ENCODE assay signal across 9 cellular contexts in genomic region chr1:165851034-165851658, GRCh38. TPM values are rescaled to one million over a fixed set of nuclear protein-coding genes. Genes with fewer than 3 reads are reported as not detected.
DNase-seq lines count a peak whose midpoint lies in the region; ATAC-seq and TF ChIP-seq lines count a peak whose summit lies in the region.
"Had no signal": no experiment of that assay in that cellular context is flagged by ENCODE, and none has a peak within 500 bp of the region (broad histone marks: within the 10 kb centered on the region; RNA-seq: fewer than 3 reads in every experiment).

No MANE protein-coding gene starts in this region.

- ATAC-seq in GM19452 (IDR thresholded peaks at IDR 0.05; ENCODE audit: unreplicated experiment) = peak; percentile 69
- peak; percentile 51 for ATAC-seq in HG03520 (IDR thresholded peaks at IDR 0.05; ENCODE audit: unreplicated experiment)

- peaks cover 0 to 73% (median 23%) of the 10 kb centered on the region in 11 experiments; a peak in 16 of 22 replicates for H4K20me1 ChIP-seq in BLaER1 treated with 17β-estradiol and CSF1 and Interleukin-3, amounts not matched to agents 10 nM and 100 nM

- TF ChIP-seq CTCF in WERI-Rb-1 (IDR thresholded peaks at IDR 0.05; ENCODE audit: low read depth, low read length) (no peak), right atrium auricular region (IDR thresholded peaks at IDR 0.05) (no peak)

- peak overlapping the region in 8 of 10 experiments; percentile 21 to 58 (median 35); a peak in 11 of 20 replicates for H3K4me3 ChIP-seq in BLaER1 treated with 17β-estradiol and CSF1 and Interleukin-3, amounts not matched to agents 10 nM and 100 nM
- no peak overlapping the region for H3K4me3 ChIP-seq in WERI-Rb-1 (ENCODE audit: low read depth, low read length)
- no peak overlapping the region for H3K4me3 ChIP-seq in skeletal muscle satellite cell (ENCODE audit: low read length)
- H3K4me3 ChIP-seq in right atrium auricular region = no peak overlapping the region
- H3K4me3 ChIP-seq: breast epithelium had no signal

- peaks cover 0 to 10% (median 5%) of the 10 kb centered on the region in 11 experiments; a peak in 7 of 22 replicates for H3K36me3 ChIP-seq in BLaER1 treated with 17β-estradiol and CSF1 and Interleukin-3, amounts not matched to agents 10 nM and 100 nM
- H3K36me3 ChIP-seq in WERI-Rb-1 (no peaks in the 10 kb centered on the region), skeletal muscle satellite cell (ENCODE audit: insufficient read depth, low read length) (no peaks in the 10 kb centered on the region), right atrium auricular region (no peaks in the 10 kb centered on the region)
- H3K36me3 ChIP-seq: breast epithelium had no signal

- H3K9me3 ChIP-seq in BLaER1 treated with 17β-estradiol and CSF1 and Interleukin-3, amounts not matched to agents 10 nM and 100 nM (replicated peaks in 1 of 11) = peaks cover 0 to 7% (median 0%) of the 10 kb centered on the region in 11 experiments; a peak in 4 of 22 replicates
- no peaks in the 10 kb centered on the region for H3K9me3 ChIP-seq in WERI-Rb-1 (ENCODE audit: severe bottlenecking)
- no peaks in the 10 kb centered on the region for H3K9me3 ChIP-seq in skeletal muscle satellite cell (replicated peaks; ENCODE audit: low read length)
- no peaks in the 10 kb centered on the region for H3K9me3 ChIP-seq in right atrium auricular region
- H3K9me3 ChIP-seq: breast epithelium had no signal

- H3K4me1 ChIP-seq in BLaER1 treated with 17β-estradiol and CSF1 and Interleukin-3, amounts not matched to agents 10 nM and 100 nM = peaks cover 71 to 87% (median 80%) of the 10 kb centered on the region in 10 experiments
- H3K4me1 ChIP-seq in skeletal muscle satellite cell (ENCODE audit: control insufficient read depth, insufficient read depth, low read length) = peaks cover 40% of the 10 kb centered on the region
- H3K4me1 ChIP-seq in right atrium auricular region = peaks cover 0 to 27% of the 10 kb centered on the region in 2 donors

- H3K27me3 ChIP-seq in BLaER1 treated with 17β-estradiol and CSF1 and Interleukin-3, amounts not matched to agents 10 nM and 100 nM = no peaks in the 10 kb centered on the region
- H3K27me3 ChIP-seq in WERI-Rb-1 (ENCODE audit: insufficient read depth, low read depth, severe bottlenecking) (no peaks in the 10 kb centered on the region), skeletal muscle satellite cell (ENCODE audit: control insufficient read depth, insufficient read depth, low read length) (no peaks in the 10 kb centered on the region), right atrium auricular region (no peaks in the 10 kb centered on the region)
- H3K27me3 ChIP-seq: breast epithelium had no signal

- peak overlapping the region in 10 of 11 experiments; percentile 43 to 97 (median 90); a peak in 20 of 22 replicates for H3K27ac ChIP-seq in BLaER1 treated with 17β-estradiol and CSF1 and Interleukin-3, amounts not matched to agents 10 nM and 100 nM
- H3K27ac ChIP-seq in WERI-Rb-1 (no peak overlapping the region), right atrium auricular region (no peak overlapping the region)

- DNase-seq in WERI-Rb-1 = peak; percentile 42
- DNase-seq in right atrium auricular region (ENCODE audit: low spot score) = no peak
- DNase-seq in stimulated activated CD4-positive, alpha-beta T cell treated with anti-CD3 and anti-CD28 coated beads, Interleukin-4, amount 100 ng/mL, for 4 hours = no peak
- DNase-seq in iPS-NIHi11 (ENCODE audit: low spot score) = no peak

- H3K9ac ChIP-seq in BLaER1 treated with 17β-estradiol and CSF1 and Interleukin-3, amounts not matched to agents 10 nM and 100 nM = peak overlapping the region in 10 of 11 experiments; percentile 46 to 84 (median 77); a peak in 20 of 22 replicates
- no peak overlapping the region for H3K9ac ChIP-seq in skeletal muscle satellite cell (ENCODE audit: low read depth, low read length)

- H3K4me2 ChIP-seq in BLaER1 treated with 17β-estradiol and CSF1 and Interleukin-3, amounts not matched to agents 10 nM and 100 nM = peak overlapping the region; percentile 79 to 95 (median 91)
- peak overlapping the region; percentile 48 for H3K4me2 ChIP-seq in skeletal muscle satellite cell (ENCODE audit: low read length)

RNA-seq across cellular contexts. Expression of gene UCK2, which starts 23.7 kb away (rescaled TPM):
- total RNA-seq in skeletal muscle satellite cell (2012; rRNA removed) = 114 and 129 TPM in 2 replicates
- 10 to 100 TPM in 1 of 2 donors, 1 to 10 TPM in 1; 8.8 to 19.3 TPM for total RNA-seq in right atrium auricular region

Comparison
In these comparisons a context has a peak if more than half of its experiments do, and no peak if none do; other contexts are left out.
1. H3K27ac ChIP-seq: peak in BLaER1 treated with 17β-estradiol and CSF1 and Interleukin-3, amounts not matched to agents 10 nM and 100 nM (10 of 11); none in WERI-Rb-1 (single experiment) and right atrium auricular region (0 of 2).
2. H3K4me3 ChIP-seq: peak in BLaER1 treated with 17β-estradiol and CSF1 and Interleukin-3, amounts not matched to agents 10 nM and 100 nM (8 of 10); none in WERI-Rb-1 (single experiment), skeletal muscle satellite cell (single experiment) and right atrium auricular region (0 of 2).